12 cellular contexts compared by ENCODE assay signal in genomic region chr18:59220784-59221765, GRCh38. TPM values are rescaled to one million over a fixed set of nuclear protein-coding genes. Genes with fewer than 3 reads are reported as not detected.
DNase-seq lines count a peak whose midpoint lies in the region; ATAC-seq, FAIRE-seq and TF ChIP-seq lines count a peak whose summit lies in the region.
"Had no signal": no experiment of that assay in that cellular context is flagged by ENCODE, and none has a peak within 500 bp of the region (broad histone marks: within the 10 kb centered on the region; RNA-seq: fewer than 3 reads in every experiment).

No MANE protein-coding gene starts in this region.

- no peak for TF ChIP-seq CTCF in HFFc6 (IDR thresholded peaks at IDR 0.05)
- no peak for TF ChIP-seq CTCF in astrocyte (IDR thresholded peaks at IDR 0.05; ENCODE audit: insufficient read depth, low read depth, low read length)
- no peak for TF ChIP-seq CTCF in testis (IDR thresholded peaks at IDR 0.05)

- H3K36me3 Mint-ChIP-seq in HFFc6 (ENCODE audit: low read depth), result 0 out of 2 replicates have a peak, but pooled peaks cover 5% of the 10 kb centered on the region
- no peaks in the 10 kb centered on the region for H3K36me3 Mint-ChIP-seq in astrocyte (ENCODE audit: low read depth, unreplicated experiment)
- H3K36me3 Mint-ChIP-seq in naive B cell, result peaks cover 0 to 13% of the 10 kb centered on the region in 2 donors

- peak overlapping the region; percentile 37 for H2AFZ ChIP-seq in astrocyte (ENCODE audit: low read depth, low read length)

- H3K9me3 ChIP-seq in astrocyte (ENCODE audit: insufficient read depth, low read depth, low read length) (no peaks in the 10 kb centered on the region), testis (no peaks in the 10 kb centered on the region)
- H3K9me3 ChIP-seq: spleen had no signal

- no peak for TF ChIP-seq POLR2A in testis (IDR thresholded peaks at IDR 0.05)

- intact Hi-C loops in testis (cut with DNase I; ENCODE audit: low total_unique reads), result no loop called here

- no peaks in the 10 kb centered on the region for H3K36me3 ChIP-seq in astrocyte (ENCODE audit: insufficient read depth, low read length)
- no peaks in the 10 kb centered on the region for H3K36me3 ChIP-seq in testis (ENCODE audit: low read depth, missing control alignments)
- H3K36me3 ChIP-seq: spleen had no signal

- H3K9me3 Mint-ChIP-seq in HFFc6 (no peaks in the 10 kb centered on the region), astrocyte (ENCODE audit: unreplicated experiment) (no peaks in the 10 kb centered on the region), naive B cell (peaks cover 0 to 4% (median 0%) of the 10 kb centered on the region in 7 donors)
- H3K9me3 Mint-ChIP-seq: dendritic cell treated with granulocyte-macrophage colony-stimulating factor and Interleukin-4, amounts not matched to agents 40 ng/mL and 50 ng/mL, for 4 days had no signal

- H3K27ac ChIP-seq in astrocyte (ENCODE audit: low read depth, low read length) (no peak overlapping the region), testis (no peak overlapping the region)
- H3K27ac ChIP-seq: spleen had no signal

- H3K4me3 Mint-ChIP-seq in HFFc6 (peak overlapping the region; percentile 85), astrocyte (ENCODE audit: unreplicated experiment) (peak overlapping the region; percentile 77), naive B cell (peak overlapping the region in 5 of 8 donors; percentile 33 to 59 (median 55))
- H3K4me3 Mint-ChIP-seq: dendritic cell treated with granulocyte-macrophage colony-stimulating factor and Interleukin-4, amounts not matched to agents 40 ng/mL and 50 ng/mL, for 4 days had no signal

- H3K4me1 Mint-ChIP-seq in HFFc6 (ENCODE audit: low read depth) (peaks cover 28% of the 10 kb centered on the region), astrocyte (ENCODE audit: low read depth, unreplicated experiment) (peaks cover 7% of the 10 kb centered on the region), naive B cell (peaks cover 17 to 29% (median 22%) of the 10 kb centered on the region in 3 donors)

- WGBS in testis, 2 donors, result 2 to 3% methylated on average over 39 to 47 of the region's 47 CpGs

- no peak overlapping the region for H3K9ac ChIP-seq in astrocyte (ENCODE audit: low read length)

- no peaks in the 10 kb centered on the region for H4K20me1 ChIP-seq in astrocyte (ENCODE audit: insufficient read depth, low read length)

- no peaks in the 10 kb centered on the region for H3K79me2 ChIP-seq in astrocyte (ENCODE audit: insufficient read depth, low read length)

- H3K27me3 ChIP-seq in astrocyte (ENCODE audit: insufficient read depth, low read length) (peaks cover 77% of the 10 kb centered on the region), testis (no peaks in the 10 kb centered on the region)

- H3K4me2 ChIP-seq in astrocyte (ENCODE audit: low read length), result peak overlapping the region; percentile 56

- H3K4me3 ChIP-seq in astrocyte (ENCODE audit: insufficient read depth, low read depth, low read length) (no peak overlapping the region), testis (peak overlapping the region in 1 of 2 donors; percentile 15)

- H3K27me3 Mint-ChIP-seq in HFFc6 (ENCODE audit: insufficient read depth) (peaks cover 61% of the 10 kb centered on the region), astrocyte (ENCODE audit: low read depth, unreplicated experiment) (peaks cover 86% of the 10 kb centered on the region), naive B cell (peaks cover 59 to 89% (median 76%) of the 10 kb centered on the region in 3 donors)

- no peak overlapping the region for H3K27ac Mint-ChIP-seq in HFFc6
- peak overlapping the region; percentile 55 for H3K27ac Mint-ChIP-seq in astrocyte (ENCODE audit: unreplicated experiment)
- H3K27ac Mint-ChIP-seq in naive B cell, result peak overlapping the region in 1 of 6 donors; percentile 71
- H3K27ac Mint-ChIP-seq: dendritic cell treated with granulocyte-macrophage colony-stimulating factor and Interleukin-4, amounts not matched to agents 40 ng/mL and 50 ng/mL, for 4 days had no signal

- DNase-seq in D341Med (ENCODE audit: low spot score) (peak; percentile 57), HFFc6 (no peak), astrocyte (ENCODE audit: low read depth) (no peak), naive B cell (no peak), medulla oblongata (ENCODE audit: extremely low spot score) (no peak), testis (no peak)
- DNase-seq: spleen, substantia nigra had no signal

- no peak for FAIRE-seq in astrocyte (lab: Jason Lieb, UNC)

- ATAC-seq in naive B cell (ENCODE audit: low read depth in 2 of 2) (no peak), HG03175 (IDR thresholded peaks at IDR 0.05; ENCODE audit: unreplicated experiment) (no peak), GM21515 (IDR thresholded peaks at IDR 0.05; ENCODE audit: unreplicated experiment) (no peak)

- H3K4me1 ChIP-seq in astrocyte (ENCODE audit: insufficient read depth, low read length) (peaks cover 2% of the 10 kb centered on the region), testis (peaks cover 3% of the 10 kb centered on the region)

RNA-seq across cellular contexts. Expression of gene GRP, which starts 1.1 kb away (rescaled TPM):
- not detected for total RNA-seq in HFFc6 (2021; fragmentation: NEBNext Ultra II Directional; extraction: Animal tissue kit (Norgen Biotek cat#: 25700))
- not detected in 2 replicates for total RNA-seq in astrocyte
- not detected for polyA plus RNA-seq in naive B cell (ENCODE audit: low read depth in 6 of 6)
- total RNA-seq in testis, result 1 to 10 TPM in 1 of 2 donors, under 1 TPM in 1; 0.37 to 2.9 TPM
- polyA plus RNA-seq in testis (ENCODE audit: insufficient read depth, low read depth, low replicate concordance), result 3.0 TPM
- total RNA-seq: kidney epithelial cell, spleen had no signal
- polyA plus RNA-seq: spleen had no signal

RNA-seq across cellular contexts. Expression of gene RAX, which starts 52.2 kb away (rescaled TPM):
- total RNA-seq in HFFc6 (2021; fragmentation: NEBNext Ultra II Directional; extraction: Animal tissue kit (Norgen Biotek cat#: 25700)), result not detected
- total RNA-seq in astrocyte, result not detected in 2 replicates
- not detected for polyA plus RNA-seq in naive B cell (ENCODE audit: low read depth in 6 of 6)
- not detected for total RNA-seq in testis
- not detected for polyA plus RNA-seq in testis (ENCODE audit: insufficient read depth, low read depth, low replicate concordance)
- total RNA-seq: kidney epithelial cell, spleen had no signal
